Comparison of ENCODE assay signal across 5 cellular contexts in genomic region chr7:25546306-25546705, GRCh38.
"Had no signal": no experiment of that assay in that cellular context is flagged by ENCODE, and none has a peak within 500 bp of the region (broad histone marks: within the 10 kb centered on the region; RNA-seq: fewer than 3 reads in every experiment).

No MANE protein-coding gene starts in this region.

- H3K4me3 Mint-ChIP-seq: GM23338, H9, IgD-negative memory B cell had no signal

- H3K27ac Mint-ChIP-seq: GM23338, H9, IgD-negative memory B cell had no signal

- DNase-seq: H9, HCEC 1CT had no signal

- ATAC-seq: GM23338, HepG2 had no signal

- H3K4me1 Mint-ChIP-seq: GM23338, IgD-negative memory B cell had no signal

- H3K36me3 Mint-ChIP-seq: IgD-negative memory B cell had no signal

- H3K9me3 Mint-ChIP-seq: GM23338, H9, IgD-negative memory B cell had no signal
